14 cellular contexts compared by ENCODE assay signal in the genomic region with DNA sequence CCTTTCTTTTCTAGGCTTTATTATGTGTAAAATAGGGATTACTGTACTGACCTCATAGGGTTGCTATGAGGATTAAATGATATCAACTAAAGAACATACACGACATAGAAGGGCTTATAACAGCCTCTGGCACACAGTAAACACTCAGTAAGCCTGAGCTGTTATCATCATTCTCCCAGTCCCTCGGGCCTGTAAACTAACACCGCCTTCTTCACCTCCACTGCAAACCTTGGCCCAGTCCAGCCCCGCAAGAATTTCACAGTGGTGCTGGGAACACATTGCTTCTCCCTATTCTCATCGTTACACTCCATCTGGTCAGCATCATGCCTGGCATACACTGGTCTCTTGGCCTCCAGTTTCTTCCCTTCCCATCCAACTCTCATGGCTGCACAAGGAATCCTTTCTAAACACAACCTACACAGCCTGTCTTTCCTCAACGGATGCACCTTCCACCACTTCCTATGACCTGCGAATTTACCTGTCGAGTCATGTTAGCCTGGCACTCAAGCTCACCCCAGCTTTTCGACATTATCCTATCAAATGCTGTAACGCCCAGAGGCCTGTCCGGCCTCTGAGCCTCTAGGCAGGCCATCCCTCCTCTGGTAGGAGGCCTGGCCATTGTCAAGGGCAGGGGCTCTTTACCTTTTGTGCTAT.
DNase-seq lines count a peak whose midpoint lies in the region; ATAC-seq and FAIRE-seq lines count a peak whose summit lies in the region.
"Had no signal": no experiment of that assay in that cellular context is flagged by ENCODE, and none has a peak within 500 bp of the region (broad histone marks: within the 10 kb centered on the region; RNA-seq: fewer than 3 reads in every experiment).

No MANE protein-coding gene starts in this region.

- H3K4me1 ChIP-seq in right cardiac atrium (ENCODE audit: control insufficient read depth, insufficient read depth, low read length) (peaks cover 25% of the 10 kb centered on the region), stomach smooth muscle (ENCODE audit: control insufficient read depth, insufficient read depth, low read length) (peaks cover 19% of the 10 kb centered on the region)

- H3K27me3 ChIP-seq in right cardiac atrium (ENCODE audit: control insufficient read depth, insufficient read depth) = no peaks in the 10 kb centered on the region
- H3K27me3 ChIP-seq in stomach smooth muscle (ENCODE audit: control insufficient read depth in 1 of 2, insufficient read depth in 2 of 2, low read length in 2 of 2) = no peaks in the 10 kb centered on the region
- H3K27me3 ChIP-seq: BLaER1 treated with 17β-estradiol and CSF1 and Interleukin-3, amounts not matched to agents 10 nM and 100 nM; neutrophil; Peyer's patch had no signal

- H3K36me3 ChIP-seq in stomach smooth muscle (ENCODE audit: control insufficient read depth in 2 of 2, insufficient read depth in 2 of 2, low read length in 2 of 2) = no peaks in the 10 kb centered on the region
- H3K36me3 ChIP-seq: neutrophil, Peyer's patch had no signal

- WGBS in right cardiac atrium = 56% methylated on average over 11 of the region's 11 CpGs

- no peak for FAIRE-seq in RCC 7860 (lab: Jason Lieb, UNC)

- H3K27me3 Mint-ChIP-seq in activated T-cell treated with anti-CD3 and anti-CD28 coated beads, Interleukin-2, amount 50 U/mL, for 4 hours (ENCODE audit: low read depth) = no peaks in the 10 kb centered on the region
- H3K27me3 Mint-ChIP-seq: stimulated activated naive B cell treated with anti-CD40 and anti-IgM and Interleukin-4, amounts not matched to agents 10 μg/mL and 1 μg/mL and 100 μg/mL, for 72 hours had no signal

- no peak for ATAC-seq in activated T-cell treated with anti-CD3 and anti-CD28 coated beads, Interleukin-2, amount 50 U/mL, for 4 hours
- peak in 1 of 2 donors; percentile 7 for ATAC-seq in activated naive CD4-positive, alpha-beta T cell treated with anti-CD3 and anti-CD28 coated beads, Interleukin-2, amount 50 U/mL, for 72 hours
- ATAC-seq in right cardiac atrium = peak; percentile 56 to 78
- ATAC-seq in HG03571 (IDR thresholded peaks at IDR 0.05; ENCODE audit: unreplicated experiment) = no peak
- ATAC-seq: stimulated activated naive B cell treated with anti-CD40 and anti-IgM and Interleukin-4, amounts not matched to agents 10 μg/mL and 1 μg/mL and 100 μg/mL, for 72 hours had no signal

- H3K4me3 ChIP-seq in right cardiac atrium (ENCODE audit: low read length) (no peak overlapping the region), stomach smooth muscle (ENCODE audit: low read length in 2 of 2) (no peak overlapping the region)
- H3K4me3 ChIP-seq: BLaER1 treated with 17β-estradiol and CSF1 and Interleukin-3, amounts not matched to agents 10 nM and 100 nM; Peyer's patch had no signal

- H3K36me3 Mint-ChIP-seq in activated T-cell treated with anti-CD3 and anti-CD28 coated beads, Interleukin-2, amount 50 U/mL, for 4 hours (ENCODE audit: insufficient read depth) = peaks cover 50% of the 10 kb centered on the region
- peaks cover 31 to 54% of the 10 kb centered on the region in 2 donors for H3K36me3 Mint-ChIP-seq in activated naive CD4-positive, alpha-beta T cell treated with anti-CD3 and anti-CD28 coated beads, Interleukin-2, amount 50 U/mL, for 72 hours

- peak overlapping the region; percentile 22 to 60 for H3K27ac Mint-ChIP-seq in activated naive CD4-positive, alpha-beta T cell treated with anti-CD3 and anti-CD28 coated beads, Interleukin-2, amount 50 U/mL, for 72 hours
- H3K27ac Mint-ChIP-seq: stimulated activated naive B cell treated with anti-CD40 and anti-IgM and Interleukin-4, amounts not matched to agents 10 μg/mL and 1 μg/mL and 100 μg/mL, for 72 hours had no signal

- no peaks in the 10 kb centered on the region for H3K9me3 ChIP-seq in right cardiac atrium (ENCODE audit: control insufficient read depth, low read length)
- no peaks in the 10 kb centered on the region for H3K9me3 ChIP-seq in stomach smooth muscle (ENCODE audit: control insufficient read depth in 2 of 2, low read length in 2 of 2)
- H3K9me3 ChIP-seq: neutrophil, Peyer's patch had no signal

- no peaks in the 10 kb centered on the region for H3K9me3 Mint-ChIP-seq in activated T-cell treated with anti-CD3 and anti-CD28 coated beads, Interleukin-2, amount 50 U/mL, for 4 hours
- no peaks in the 10 kb centered on the region for H3K9me3 Mint-ChIP-seq in activated naive CD4-positive, alpha-beta T cell treated with anti-CD3 and anti-CD28 coated beads, Interleukin-2, amount 50 U/mL, for 72 hours
- H3K9me3 Mint-ChIP-seq: stimulated activated naive B cell treated with anti-CD40 and anti-IgM and Interleukin-4, amounts not matched to agents 10 μg/mL and 1 μg/mL and 100 μg/mL, for 72 hours had no signal

- peak overlapping the region; percentile 37 for H3K4me3 Mint-ChIP-seq in activated T-cell treated with anti-CD3 and anti-CD28 coated beads, Interleukin-2, amount 50 U/mL, for 4 hours
- H3K4me3 Mint-ChIP-seq: stimulated activated naive B cell treated with anti-CD40 and anti-IgM and Interleukin-4, amounts not matched to agents 10 μg/mL and 1 μg/mL and 100 μg/mL, for 72 hours had no signal

- H3K4me1 Mint-ChIP-seq in activated T-cell treated with anti-CD3 and anti-CD28 coated beads, Interleukin-2, amount 50 U/mL, for 4 hours (ENCODE audit: low read depth) = peaks cover 93% of the 10 kb centered on the region

- intact Hi-C loops in right cardiac atrium (cut with DNase I) = no loop called here

- peak overlapping the region; percentile 42 for H3K27ac ChIP-seq in right cardiac atrium (ENCODE audit: low read length)
- H3K27ac ChIP-seq in stomach smooth muscle (ENCODE audit: low read length) = peak overlapping the region; percentile 56
- H3K27ac ChIP-seq: BLaER1 treated with 17β-estradiol and CSF1 and Interleukin-3, amounts not matched to agents 10 nM and 100 nM; neutrophil had no signal

- H3K9ac ChIP-seq in stomach smooth muscle (ENCODE audit: low read length in 2 of 2) = peak overlapping the region in 1 of 2 donors; percentile 36
- H3K9ac ChIP-seq: BLaER1 treated with 17β-estradiol and CSF1 and Interleukin-3, amounts not matched to agents 10 nM and 100 nM had no signal

- DNase-seq in activated T-cell treated with anti-CD3 and anti-CD28 coated beads, Interleukin-2, amount 50 U/mL, for 4 hours = no peak
- DNase-seq in activated T-cell treated with anti-CD3 and anti-CD28 coated beads for 4 hours (no peak), right cardiac atrium (peak in 2 of 3 donors; percentile 29 to 78), RCC 7860 (ENCODE audit: low spot score) (no peak)
- no peak for DNase-seq in activated naive CD4-positive, alpha-beta T cell treated with anti-CD3 and anti-CD28 coated beads, Interleukin-2, amount 50 U/mL, for 72 hours (ENCODE audit: low spot score in 2 of 2)
- no peak for DNase-seq in stimulated activated CD4-positive, alpha-beta T cell treated with anti-CD3 and anti-CD28 coated beads, Interleukin-12 subunit alpha, Interleukin-12 subunit beta, amount 100 ng/mL, for 4 hours
- DNase-seq: foreskin melanocyte; Karpas-422; Peyer's patch; stimulated activated naive B cell treated with anti-CD40 and anti-IgM and Interleukin-4, amounts not matched to agents 10 μg/mL and 1 μg/mL and 100 μg/mL, for 72 hours had no signal

Comparison
In these comparisons a context has a peak if more than half of its experiments do, and no peak if none do; other contexts are left out.
1. ATAC-seq: peak in right cardiac atrium (2 of 2); none in activated T-cell treated with anti-CD3 and anti-CD28 coated beads, Interleukin-2, amount 50 U/mL, for 4 hours (0 of 2) and HG03571 (single experiment).
2. DNase-seq: peak in right cardiac atrium (2 of 3); none in activated T-cell treated with anti-CD3 and anti-CD28 coated beads, Interleukin-2, amount 50 U/mL, for 4 hours (single experiment), activated T-cell treated with anti-CD3 and anti-CD28 coated beads for 4 hours (single experiment), activated naive CD4-positive, alpha-beta T cell treated with anti-CD3 and anti-CD28 coated beads, Interleukin-2, amount 50 U/mL, for 72 hours (0 of 2), RCC 7860 (single experiment) and stimulated activated CD4-positive, alpha-beta T cell treated with anti-CD3 and anti-CD28 coated beads, Interleukin-12 subunit alpha, Interleukin-12 subunit beta, amount 100 ng/mL, for 4 hours (single experiment).